Comparison of ENCODE assay signal across 8 cellular contexts in the genomic region with DNA sequence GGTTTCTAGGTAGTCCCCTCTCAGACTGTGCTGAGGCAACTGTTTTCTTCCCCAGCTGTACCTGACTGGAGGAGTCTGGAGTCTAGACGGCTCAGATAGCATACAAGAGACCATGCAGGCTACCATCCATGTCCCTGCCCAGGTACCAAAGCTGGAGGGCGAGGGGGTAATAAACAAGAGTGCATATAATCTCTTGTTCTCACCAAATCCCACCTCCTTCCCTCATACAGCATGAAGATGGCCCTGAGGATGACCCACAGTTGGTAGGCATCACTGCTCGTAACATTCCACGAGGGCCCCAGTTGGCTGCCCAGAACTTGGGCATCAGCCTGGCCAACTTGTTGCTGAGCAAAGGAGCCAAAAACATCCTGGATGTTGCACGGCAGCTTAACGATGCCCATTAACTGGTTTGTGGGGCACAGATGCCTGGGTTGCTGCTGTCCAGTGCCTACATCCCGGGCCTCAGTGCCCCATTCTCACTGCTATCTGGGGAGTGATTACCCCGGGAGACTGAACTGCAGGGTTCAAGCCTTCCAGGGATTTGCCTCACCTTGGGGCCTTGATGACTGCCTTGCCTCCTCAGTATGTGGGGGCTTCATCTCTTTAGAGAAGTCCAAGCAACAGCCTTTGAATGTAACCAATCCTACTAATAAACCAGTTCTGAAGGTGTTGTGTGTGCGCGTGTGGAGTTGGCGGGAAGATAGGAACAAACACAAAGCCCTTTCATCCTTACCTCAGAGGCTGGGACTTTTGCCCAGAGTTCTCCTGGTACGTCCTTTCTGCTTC. TPM values are rescaled to one million over a fixed set of nuclear protein-coding genes. Genes with fewer than 3 reads are reported as not detected.
DNase-seq lines count a peak whose midpoint lies in the region; ATAC-seq and TF ChIP-seq lines count a peak whose summit lies in the region.

No MANE protein-coding gene starts in this region.

- H3K4me3 ChIP-seq in WERI-Rb-1 (ENCODE audit: low read depth, low read length) (peak overlapping the region; percentile 67), thoracic aorta (peak overlapping the region; percentile 86)

- peaks cover 16 to 23% of the 10 kb centered on the region in 2 donors for H3K4me1 ChIP-seq in thoracic aorta (ENCODE audit: control insufficient read depth in 1 of 2, low read depth in 2 of 2)

- H3K36me3 Mint-ChIP-seq in activated CD8-positive, alpha-beta memory T cell treated with anti-CD3 and anti-CD28 coated beads, Interleukin-2, amount 10 ng/mL, durations not matched to agents 7 days and 5 days = peaks cover 47% of the 10 kb centered on the region

- peaks cover 2% of the 10 kb centered on the region for H3K27me3 Mint-ChIP-seq in activated CD8-positive, alpha-beta memory T cell treated with anti-CD3 and anti-CD28 coated beads, Interleukin-2, amount 10 ng/mL, durations not matched to agents 7 days and 5 days

- TF ChIP-seq CTCF in WERI-Rb-1 (IDR thresholded peaks at IDR 0.05; ENCODE audit: low read depth, low read length) = no peak
- no peak for TF ChIP-seq CTCF in thoracic aorta (IDR thresholded peaks at IDR 0.05)

- H3K27ac Mint-ChIP-seq in activated CD8-positive, alpha-beta memory T cell treated with anti-CD3 and anti-CD28 coated beads, Interleukin-2, amount 10 ng/mL, durations not matched to agents 7 days and 5 days = peak overlapping the region; percentile 94

- H3K27ac ChIP-seq in WERI-Rb-1 (peak overlapping the region; percentile 97), thoracic aorta (peak overlapping the region; percentile 88 to 95)

- ATAC-seq in activated CD8-positive, alpha-beta memory T cell treated with anti-CD3 and anti-CD28 coated beads, Interleukin-2, amount 10 ng/mL, durations not matched to agents 7 days and 5 days = no peak
- ATAC-seq in thoracic aorta (ENCODE audit: insufficient number of reproducible peaks, low FRiP score, low read depth) = no peak
- ATAC-seq in HG03469 (IDR thresholded peaks at IDR 0.05; ENCODE audit: unreplicated experiment) = no peak
- ATAC-seq in GM18505 (IDR thresholded peaks at IDR 0.05; ENCODE audit: unreplicated experiment) = no peak

- H3K9me3 ChIP-seq in WERI-Rb-1 (ENCODE audit: severe bottlenecking) = no peaks in the 10 kb centered on the region
- no peaks in the 10 kb centered on the region for H3K9me3 ChIP-seq in thoracic aorta

- peak overlapping the region; percentile 93 for H3K4me3 Mint-ChIP-seq in activated CD8-positive, alpha-beta memory T cell treated with anti-CD3 and anti-CD28 coated beads, Interleukin-2, amount 10 ng/mL, durations not matched to agents 7 days and 5 days

- H3K27me3 ChIP-seq in WERI-Rb-1 (ENCODE audit: insufficient read depth, low read depth, severe bottlenecking) (no peaks in the 10 kb centered on the region), thoracic aorta (replicated peaks; ENCODE audit: insufficient read depth) (no peaks in the 10 kb centered on the region)

- H3K9me3 Mint-ChIP-seq in activated CD8-positive, alpha-beta memory T cell treated with anti-CD3 and anti-CD28 coated beads, Interleukin-2, amount 10 ng/mL, durations not matched to agents 7 days and 5 days (ENCODE audit: low read depth) = no peaks in the 10 kb centered on the region

- no peak for TF ChIP-seq POLR2A in GM18505 (IDR thresholded peaks at IDR 0.05; ENCODE audit: borderline replicate concordance, extremely low read depth, insufficient read depth, insufficient read length)

- peaks cover 41% of the 10 kb centered on the region for H3K4me1 Mint-ChIP-seq in activated CD8-positive, alpha-beta memory T cell treated with anti-CD3 and anti-CD28 coated beads, Interleukin-2, amount 10 ng/mL, durations not matched to agents 7 days and 5 days

- CTCF ChIA-PET in activated CD8-positive, alpha-beta memory T cell treated with anti-CD3 and anti-CD28 coated beads, Interleukin-2, amount 10 ng/mL, durations not matched to agents 7 days and 5 days (lab: Charles Lee) = interaction anchor here (0.8 to 1.0 kb wide), 2 partner anchors 230 to 245 kb away, joined by 3 to 4 read pairs; no protein-coding TSS in a partner anchor

- no peak for DNase-seq in activated CD8-positive, alpha-beta memory T cell treated with anti-CD3 and anti-CD28 coated beads, Interleukin-2, amount 10 ng/mL, durations not matched to agents 7 days and 5 days
- no peak for DNase-seq in activated CD8-positive, alpha-beta memory T cell treated with anti-CD3 and anti-CD28 coated beads, Interleukin-2, amount 50 U/mL, for 48 hours
- DNase-seq in WERI-Rb-1 (no peak), glomerular visceral epithelial cell (ENCODE audit: extremely low spot score) (peak; percentile 40), thoracic aorta (ENCODE audit: low spot score) (no peak), activated gamma-delta T cell treated with Interleukin-2 at 50 U/mL for 16 hours (no peak)

- H3K36me3 ChIP-seq in WERI-Rb-1 = peaks cover 52% of the 10 kb centered on the region
- peaks cover 17% of the 10 kb centered on the region for H3K36me3 ChIP-seq in thoracic aorta

RNA-seq across cellular contexts. Expression of gene HMBS, which starts 8.4 kb away (rescaled TPM):
- 10 to 100 TPM; 26.6 to 36.7 TPM for total RNA-seq in activated CD8-positive, alpha-beta memory T cell treated with anti-CD3 and anti-CD28 coated beads, Interleukin-2, amount 10 ng/mL, durations not matched to agents 7 days and 5 days
- total RNA-seq in thoracic aorta = 10 to 100 TPM in 1 of 2 donors, 1 to 10 TPM in 1; 5.7 to 27.2 TPM

RNA-seq across cellular contexts. Expression of gene DPAGT1, which starts 8.6 kb away (rescaled TPM):
- total RNA-seq in activated CD8-positive, alpha-beta memory T cell treated with anti-CD3 and anti-CD28 coated beads, Interleukin-2, amount 10 ng/mL, durations not matched to agents 7 days and 5 days = 10 to 100 TPM; 65.1 to 77.1 TPM
- total RNA-seq in thoracic aorta = 10 to 100 TPM; 21.4 to 44.3 TPM

RNA-seq across cellular contexts. Expression of gene C2CD2L, which starts 14.1 kb away (rescaled TPM):
- 10 to 100 TPM; 30.6 to 35.1 TPM for total RNA-seq in activated CD8-positive, alpha-beta memory T cell treated with anti-CD3 and anti-CD28 coated beads, Interleukin-2, amount 10 ng/mL, durations not matched to agents 7 days and 5 days
- total RNA-seq in thoracic aorta = 10 to 100 TPM; 10.0 to 13.4 TPM

RNA-seq across cellular contexts. Expression of gene VPS11, which starts 25.5 kb away (rescaled TPM):
- total RNA-seq in activated CD8-positive, alpha-beta memory T cell treated with anti-CD3 and anti-CD28 coated beads, Interleukin-2, amount 10 ng/mL, durations not matched to agents 7 days and 5 days = 10 to 100 TPM; 30.1 to 31.2 TPM
- 10 to 100 TPM; 32.0 to 35.3 TPM for total RNA-seq in thoracic aorta

RNA-seq across cellular contexts. Expression of gene HINFP, which starts 28.3 kb away (rescaled TPM):
- 10 to 100 TPM; 40.4 to 43.0 TPM for total RNA-seq in activated CD8-positive, alpha-beta memory T cell treated with anti-CD3 and anti-CD28 coated beads, Interleukin-2, amount 10 ng/mL, durations not matched to agents 7 days and 5 days
- 10 to 100 TPM; 13.4 to 34.7 TPM for total RNA-seq in thoracic aorta
